In genomic region chr7:98056580-98056979, GRCh38 we compare ENCODE assay signal across 20 cellular contexts.
"Had no signal": no experiment of that assay in that cellular context is flagged by ENCODE, and none has a peak within 500 bp of the region (broad histone marks: within the 10 kb centered on the region; RNA-seq: fewer than 3 reads in every experiment).

No MANE protein-coding gene starts in this region.

- DNase-seq: activated CD4-positive, alpha-beta T cell treated with anti-CD3 and anti-CD28 coated beads, Interleukin-2, amount 10 ng/mL, durations not matched to agents 24 days and 14 days; activated CD4-positive, CD25-positive, alpha-beta regulatory T cell; activated CD8-positive, alpha-beta T cell treated with anti-CD3 and anti-CD28 coated beads, Interleukin-2, amount 10 ng/mL, durations not matched to agents 7 days and 5 days; activated naive CD4-positive, alpha-beta T cell treated with anti-CD3 and anti-CD28 coated beads for 36 hours; activated T-cell treated with anti-CD3 and anti-CD28 coated beads, Interleukin-2, amount 50 U/mL, for 24 hours; cerebellar nuclear complex; cortex of kidney; left cardiac atrium; naive thymus-derived CD8-positive, alpha-beta T cell; psoas muscle; right cardiac atrium; stimulated activated CD4-positive, alpha-beta T cell treated with anti-CD3 and anti-CD28 coated beads, Interleukin-15, amount 100 ng/mL, for 24 hours; stimulated activated CD4-positive, alpha-beta T cell treated with anti-CD3 and anti-CD28 coated beads, Interleukin-2, amount 100 ng/mL, for 48 hours; stimulated activated naive CD8-positive, alpha-beta T cell treated with anti-CD3 and anti-CD28 coated beads, Interleukin-15, amount 100 ng/mL, for 72 hours; T1000; trophoblast cell had no signal

- H3K27ac ChIP-seq: hepatocyte, psoas muscle had no signal

- H3K27me3 ChIP-seq: breast epithelium had no signal

- FAIRE-seq: astrocyte, endometrium had no signal

- H3K79me2 ChIP-seq: hepatocyte had no signal

- H3K4me2 ChIP-seq: hepatocyte had no signal

- H3K4me1 ChIP-seq: breast epithelium, psoas muscle had no signal

- ATAC-seq: activated CD8-positive, alpha-beta T cell treated with anti-CD3 and anti-CD28 coated beads, Interleukin-2, amount 10 ng/mL, durations not matched to agents 7 days and 5 days; left cardiac atrium; naive thymus-derived CD8-positive, alpha-beta T cell; psoas muscle; right cardiac atrium; stimulated activated naive CD8-positive, alpha-beta T cell treated with anti-CD3 and anti-CD28 coated beads, Interleukin-15, amount 100 ng/mL, for 72 hours had no signal

- H3K4me3 ChIP-seq: breast epithelium, hepatocyte, psoas muscle had no signal

- H2AFZ ChIP-seq: hepatocyte had no signal

- H3K36me3 ChIP-seq: breast epithelium had no signal

- H3K9me3 ChIP-seq: breast epithelium, psoas muscle had no signal
